Comparison of ENCODE assay signal across 23 cellular contexts in genomic region chr3:108505811-108506210, GRCh38. TPM values are rescaled to one million over a fixed set of nuclear protein-coding genes. Genes with fewer than 3 reads are reported as not detected.
DNase-seq lines count a peak whose midpoint lies in the region; ATAC-seq, FAIRE-seq and TF ChIP-seq lines count a peak whose summit lies in the region.
"Had no signal": no experiment of that assay in that cellular context is flagged by ENCODE, and none has a peak within 500 bp of the region (broad histone marks: within the 10 kb centered on the region; RNA-seq: fewer than 3 reads in every experiment).

No MANE protein-coding gene starts in this region.

- TF ChIP-seq RAD21 in A549 (conservative IDR thresholded peaks at IDR 0.05 in 1 of 2, IDR thresholded peaks at IDR 0.05 in 1 of 2): no peak

- CTCF ChIA-PET in A549 (lab: Yijun Ruan, JAX): interaction anchor here (0.7 to 3.0 kb wide), 6 partner anchors 9 to 219 kb away, joined by 3 to 14 read pairs (median 4); no protein-coding TSS in a partner anchor
- CTCF ChIA-PET in Panc1 (lab: Charles Lee): no interaction called here

- TF ChIP-seq POLR2A in A549 (IDR thresholded peaks at IDR 0.05; ENCODE audit: low read length): no peak

- H3K4me2 ChIP-seq in A549: no peak overlapping the region

- H3K9me3 ChIP-seq in A549: no peaks in the 10 kb centered on the region
- H3K9me3 ChIP-seq in Panc1 (ENCODE audit: control insufficient read depth, insufficient read depth, low read depth, low read length): no peaks in the 10 kb centered on the region
- H3K9me3 ChIP-seq: thoracic aorta, vagina had no signal

- BruUV-seq in Panc1 (replicated peaks; lab: Mats Ljungman, UMichigan): no TSS peak

- no peak for ATAC-seq in A549
- ATAC-seq in Panc1: no peak
- no peak for ATAC-seq in HG02885 (IDR thresholded peaks at IDR 0.05; ENCODE audit: poor library complexity, unreplicated experiment)
- no peak for ATAC-seq in GM21825 (IDR thresholded peaks at IDR 0.05; ENCODE audit: unreplicated experiment)
- ATAC-seq: stimulated activated naive CD8-positive, alpha-beta T cell treated with anti-CD3 and anti-CD28 coated beads, Interleukin-15, Interleukin-2, amounts not matched to agents 100 U/mL and 50 U/mL, for 24 hours had no signal

- in situ Hi-C loops in Panc1 (cut with HindIII; ENCODE audit: low pct_unique_long_range_greater_than_20kb, low sequenced_read_pairs): no loop called here

- TF ChIP-seq EP300 in A549 (IDR thresholded peaks at IDR 0.05): no peak

- H3K4me1 ChIP-seq in A549 (no peaks in the 10 kb centered on the region), Panc1 (ENCODE audit: control insufficient read depth, insufficient read depth, low read length) (no peaks in the 10 kb centered on the region)
- H3K4me1 ChIP-seq: vagina had no signal

- intact Hi-C loops in Panc1 (cut with micrococcal nuclease; ENCODE audit: unreplicated experiment): no loop called here
- intact Hi-C loops in dorsolateral prefrontal cortex (cut with DNase I): no loop called here

- H3K36me3 ChIP-seq in Panc1 (ENCODE audit: control insufficient read depth, insufficient read depth, low read length): no peaks in the 10 kb centered on the region
- H3K36me3 ChIP-seq: thoracic aorta, vagina had no signal

- DNase-seq in A549 (ENCODE audit: low read depth in 1 of 2, low spot score in 1 of 2) (no peak), Panc1 (ENCODE audit: low read depth, low spot score) (no peak), choroid plexus epithelial cell (ENCODE audit: low read depth) (peak; percentile 10), GM03348 (ENCODE audit: low spot score) (no peak), dorsolateral prefrontal cortex (no peak)
- DNase-seq: activated CD4-positive, alpha-beta T cell treated with anti-CD3 and anti-CD28 coated beads for 48 hours; activated naive CD4-positive, alpha-beta T cell treated with anti-CD3 and anti-CD28 coated beads, Interleukin-2, amount 10 ng/mL, durations not matched to agents 7 days and 5 days; anterior cingulate cortex; mammary epithelial cell; MV-4-11; NCI-H1694 treated with DMSO at 0.1 percent for 48 hours; NCI-H2171 treated with DMSO at 0.1 percent for 48 hours; NCI-H526; stimulated activated CD4-positive, alpha-beta T cell treated with anti-CD3 and anti-CD28 coated beads, Interleukin-15, amount 100 ng/mL, for 24 hours; stimulated activated naive CD8-positive, alpha-beta T cell treated with anti-CD3 and anti-CD28 coated beads, Interleukin-15, Interleukin-2, amounts not matched to agents 100 U/mL and 50 U/mL, for 24 hours had no signal

- H3K4me3 ChIP-seq in A549: no peak overlapping the region
- H3K4me3 ChIP-seq in Panc1 (ENCODE audit: low read depth in 2 of 2, low read length in 2 of 2): no peak overlapping the region
- H3K4me3 ChIP-seq in choroid plexus epithelial cell (ENCODE audit: low read depth, low read length): no peak overlapping the region
- H3K4me3 ChIP-seq in dorsolateral prefrontal cortex: no peak overlapping the region
- H3K4me3 ChIP-seq: thoracic aorta, vagina had no signal

- TF ChIP-seq CTCF in A549 (IDR thresholded peaks at IDR 0.05) (no peak), GM12874 (IDR thresholded peaks at IDR 0.05; ENCODE audit: insufficient read depth, low read depth, low read length) (0 out of 2 replicates have a peak, but pooled peaks have one; percentile 4), Panc1 (IDR thresholded peaks at IDR 0.05) (peak; percentile 31; the same call in 1 of the 2 replicates), choroid plexus epithelial cell (conservative IDR thresholded peaks at IDR 0.05; ENCODE audit: low read depth, low read length) (peak; percentile 10), dorsolateral prefrontal cortex (IDR thresholded peaks at IDR 0.05 in 54 of 56, conservative IDR thresholded peaks at IDR 0.05 in 2 of 56; ENCODE audit: low read depth in 1 of 56, partially characterized antibody in 56 of 56) (no peak)

- H3K27me3 ChIP-seq in Panc1 (ENCODE audit: control insufficient read depth, insufficient read depth, low read length): no peaks in the 10 kb centered on the region
- H3K27me3 ChIP-seq in dorsolateral prefrontal cortex: no peaks in the 10 kb centered on the region
- H3K27me3 ChIP-seq: vagina had no signal

- POLR2A ChIA-PET in A549 (lab: Yijun Ruan, JAX): no interaction called here
- POLR2A ChIA-PET in Panc1 (lab: Charles Lee): interaction anchor here (0.6 kb wide), 1 partner anchor 753 kb away, joined by 4 read pairs; no protein-coding TSS in a partner anchor

- FAIRE-seq in A549 (lab: Jason Lieb, UNC): no peak
- FAIRE-seq: endothelial cell of umbilical vein, GM19239 had no signal

- H3K27ac ChIP-seq in A549: no peak overlapping the region
- H3K27ac ChIP-seq in Panc1 (ENCODE audit: low read length): no peak overlapping the region
- H3K27ac ChIP-seq in dorsolateral prefrontal cortex: no peak overlapping the region
- H3K27ac ChIP-seq: C4-2B, thoracic aorta, vagina had no signal

- WGBS in A549 (ENCODE audit: missing lambda C conversion rate): 21% methylated on average over 1 of the region's 1 CpG

TF ChIP-seq in A549, 52 proteins besides CTCF, POLR2A, EP300 and RAD21:
- TF ChIP-seq HOXA7 (CRISPR knock-in tag; IDR thresholded peaks at IDR 0.05) (no peak), CHD4 (IDR thresholded peaks at IDR 0.05; ENCODE audit: borderline replicate concordance) (no peak), HMGXB4 (CRISPR knock-in tag; IDR thresholded peaks at IDR 0.05; ENCODE audit: borderline replicate concordance) (no peak), ZSCAN20 (CRISPR knock-in tag; IDR thresholded peaks at IDR 0.05) (no peak), ELK1 (IDR thresholded peaks at IDR 0.05; ENCODE audit: low read depth, low read length) (no peak), MAFK (IDR thresholded peaks at IDR 0.05; ENCODE audit: partially characterized antibody) (peak; percentile 15), FOXS1 (CRISPR knock-in tag; IDR thresholded peaks at IDR 0.05) (no peak), RNF2 (IDR thresholded peaks at IDR 0.05; ENCODE audit: borderline replicate concordance, low read depth) (no peak)

RNA-seq across cellular contexts. Expression of gene MYH15, which starts 4.6 kb away (rescaled TPM):
- polyA plus RNA-seq in A549 (2011; rRNA removed): 0.29 and 0.39 TPM in 2 replicates
- polyA plus RNA-seq in A549 (2012; cell fraction: cytosol; rRNA removed): 0.01 and 0.04 TPM in 2 replicates
- polyA plus RNA-seq in A549 (2012; cell fraction: nucleus; rRNA removed): 0.06 and 0.12 TPM in 2 replicates
- polyA plus RNA-seq in A549 (2017; fragmentation: RNase III; extraction: RNeasy Plus Mini Kit Qiagen cat#74134 plus additional on column Dnase treatment): 0.81 to 2.4 TPM (median 1.7 TPM) in 3 replicates
- polyA minus RNA-seq in A549 (2011; rRNA and poly(A)+ RNA removed): 0.17 and 0.19 TPM in 2 replicates
- total RNA-seq in Panc1 (2021; ENCODE audit: unreplicated experiment): 1.2 TPM
- 0.40 TPM for polyA plus RNA-seq in Panc1 (2012; ENCODE audit: insufficient read length)
- total RNA-seq in dorsolateral prefrontal cortex: 1 to 10 TPM in 119 of 120 experiments, under 1 TPM in 1; 1.00 to 5.1 (median 2.2) TPM
- total RNA-seq: vagina had no signal
- polyA plus RNA-seq: endothelial cell of umbilical vein had no signal

Comparison
In these comparisons a context has a peak if more than half of its experiments do, and no peak if none do; other contexts are left out.
1. CTCF ChIP-seq: peak in GM12874 (single experiment), Panc1 (single experiment) and choroid plexus epithelial cell (single experiment); none in A549 (single experiment) and dorsolateral prefrontal cortex (0 of 56).